23 cellular contexts compared by ENCODE assay signal in genomic region chr1:216388558-216388957, GRCh38. TPM values are rescaled to one million over a fixed set of nuclear protein-coding genes. Genes with fewer than 3 reads are reported as not detected.
DNase-seq lines count a peak whose midpoint lies in the region; ATAC-seq and TF ChIP-seq lines count a peak whose summit lies in the region.
"Had no signal": no experiment of that assay in that cellular context is flagged by ENCODE, and none has a peak within 500 bp of the region (broad histone marks: within the 10 kb centered on the region; RNA-seq: fewer than 3 reads in every experiment).

No MANE protein-coding gene starts in this region.

- no peaks in the 10 kb centered on the region for H3K9me3 Mint-ChIP-seq in neural crest cell

- no peaks in the 10 kb centered on the region for H3K27me3 ChIP-seq in NT2/D1 (ENCODE audit: insufficient read depth, insufficient read length)
- H3K27me3 ChIP-seq: BE2C had no signal

- H3K4me3 Mint-ChIP-seq in neural crest cell, result peak overlapping the region; percentile 27
- H3K4me3 Mint-ChIP-seq: CD4-positive, CD25-positive, alpha-beta regulatory T cell had no signal

- no peaks in the 10 kb centered on the region for H3K36me3 ChIP-seq in NT2/D1 (ENCODE audit: insufficient read depth, insufficient read length, low read length)
- H3K36me3 ChIP-seq: BE2C had no signal

- no peaks in the 10 kb centered on the region for H3K36me3 Mint-ChIP-seq in neural crest cell (ENCODE audit: low read depth)
- H3K36me3 Mint-ChIP-seq: CD4-positive, CD25-positive, alpha-beta regulatory T cell had no signal

- H3K9me3 ChIP-seq in NT2/D1 (ENCODE audit: insufficient read depth, low read length), result no peaks in the 10 kb centered on the region
- H3K9me3 ChIP-seq: BE2C had no signal

- no peak overlapping the region for H3K9ac ChIP-seq in NT2/D1 (ENCODE audit: insufficient read length, low read depth)
- H3K9ac ChIP-seq: GM23248, KMS-11 had no signal

- H3K4me1 ChIP-seq in NT2/D1 (ENCODE audit: insufficient read depth, insufficient read length), result no peaks in the 10 kb centered on the region
- H3K4me1 ChIP-seq: BE2C had no signal

- peaks cover 45% of the 10 kb centered on the region for H3K4me1 Mint-ChIP-seq in neural crest cell
- H3K4me1 Mint-ChIP-seq: CD4-positive, CD25-positive, alpha-beta regulatory T cell had no signal

- DNase-seq in ELF-1 (ENCODE audit: low read depth, low spot score), result peak; percentile 8
- peak; percentile 74 for DNase-seq in NT2/D1 (ENCODE audit: low read depth, low spot score)
- DNase-seq in iPS DF 4.7 (ENCODE audit: extremely low read depth, low spot score), result peak; percentile 68
- no peak for DNase-seq in neural crest cell (ENCODE audit: low read depth, low spot score)
- DNase-seq in LoVo (ENCODE audit: low spot score), result no peak
- no peak for DNase-seq in epidermal melanocyte (ENCODE audit: insufficient read length, low spot score)
- DNase-seq: 8988T; BE2C; CD4-positive, CD25-positive, alpha-beta regulatory T cell; COR-L47; DMS 273 treated with DMSO at 0.1 percent for 48 hours; DND-41; GM23248; NCI-H1417 treated with DMSO at 0.1 percent for 48 hours; NCI-H187 treated with DMSO at 0.1 percent for 48 hours; NCI-H345; NCI-H524 treated with DMSO at 0.1 percent for 48 hours; PC-9; SIG-M5 had no signal

- TF ChIP-seq CTCF in neural crest cell (conservative IDR thresholded peaks at IDR 0.05), result no peak

- no peaks in the 10 kb centered on the region for H3K27me3 Mint-ChIP-seq in neural crest cell (ENCODE audit: low read depth)

- ATAC-seq in HG02588 (IDR thresholded peaks at IDR 0.05; ENCODE audit: unreplicated experiment) (no peak), SK-N-SH treated with all-trans-retinoic acid at 6 μM for 48 hours (no peak)

- no peak overlapping the region for H3K4me3 ChIP-seq in NT2/D1 (ENCODE audit: insufficient read length, low read depth)
- H3K4me3 ChIP-seq: GM23248, PC-9 had no signal

- H3K27ac Mint-ChIP-seq in neural crest cell (ENCODE audit: unreplicated experiment), result peak overlapping the region; percentile 81
- H3K27ac Mint-ChIP-seq: CD4-positive, CD25-positive, alpha-beta regulatory T cell had no signal

TF ChIP-seq in SK-N-SH treated with all-trans-retinoic acid at 6 μM for 48 hours, 23 proteins besides CTCF, POLR2A, EP300 and RAD21:
- TF ChIP-seq CSDC2 (CRISPR knock-in tag; IDR thresholded peaks at IDR 0.05) (no peak), BACH2 (CRISPR knock-in tag; IDR thresholded peaks at IDR 0.05; ENCODE audit: borderline replicate concordance) (no peak), POU6F1 (CRISPR knock-in tag; IDR thresholded peaks at IDR 0.05; ENCODE audit: borderline replicate concordance, low read depth) (no peak), ZFP30 (CRISPR knock-in tag; IDR thresholded peaks at IDR 0.05) (no peak), ZFP3 (CRISPR knock-in tag; IDR thresholded peaks at IDR 0.05) (no peak), SNAI2 (CRISPR knock-in tag; IDR thresholded peaks at IDR 0.05) (no peak), TSHZ2 (CRISPR knock-in tag; IDR thresholded peaks at IDR 0.05) (no peak), RARB (CRISPR knock-in tag; IDR thresholded peaks at IDR 0.05) (no peak), ARNTL (CRISPR knock-in tag; IDR thresholded peaks at IDR 0.05; ENCODE audit: borderline replicate concordance, low read depth) (no peak), CSRNP3 (CRISPR knock-in tag; IDR thresholded peaks at IDR 0.05) (no peak), CREB5 (CRISPR knock-in tag; IDR thresholded peaks at IDR 0.05; ENCODE audit: low read depth) (no peak), ESRRG (CRISPR knock-in tag; IDR thresholded peaks at IDR 0.05) (no peak)
TF ChIP-seq in SK-N-SH treated with all-trans-retinoic acid at 6 μM for 48 hours: peak in this region for 0.

RNA-seq across cellular contexts. Expression of gene USH2A, which starts 34.7 kb away (rescaled TPM):
- total RNA-seq in neural crest cell, result 0.11 and 0.14 TPM in 2 replicates
- total RNA-seq: CD4-positive, CD25-positive, alpha-beta regulatory T cell; M059J; PC-9 had no signal

Comparison
In these comparisons a context has a peak if more than half of its experiments do, and no peak if none do; other contexts are left out.
1. DNase-seq: peak in ELF-1 (single experiment), NT2/D1 (single experiment) and iPS DF 4.7 (single experiment); none in neural crest cell (single experiment), LoVo (single experiment) and epidermal melanocyte (single experiment).